ENCODE assay signal across 8 cellular contexts in the genomic region with DNA sequence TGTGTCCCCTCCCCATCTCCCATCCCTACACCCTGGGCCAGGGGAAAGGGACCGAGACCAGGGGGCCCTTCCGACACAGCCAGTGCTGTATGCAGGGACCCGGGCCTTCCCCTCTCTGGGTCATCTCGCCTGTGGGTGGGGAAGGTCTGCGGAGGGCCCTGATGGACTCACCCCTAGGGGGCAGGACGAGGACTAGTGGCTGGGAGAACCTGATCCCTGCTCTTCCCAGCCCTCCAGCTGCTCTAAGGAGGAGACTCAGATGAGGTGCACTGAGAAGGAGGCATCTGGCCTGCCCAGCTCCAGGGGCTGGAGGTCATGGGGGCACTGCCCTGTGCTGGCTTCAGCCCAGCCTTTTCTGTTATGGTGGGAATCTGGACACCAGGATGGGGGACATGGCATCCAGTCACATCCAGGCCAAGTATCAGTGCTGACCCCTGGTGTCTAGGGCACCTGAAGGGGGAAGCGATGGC. TPM values are rescaled to one million over a fixed set of nuclear protein-coding genes. Genes with fewer than 3 reads are reported as not detected.
A peak's percentile ranks its signal among the peaks of the same experiment; 100 is the strongest.
DNase-seq lines count a peak whose midpoint lies in the region; ATAC-seq and TF ChIP-seq lines count a peak whose summit lies in the region.

No MANE protein-coding gene starts in this region.

- intact Hi-C loops in left ventricle myocardium superior (cut with micrococcal nuclease) (loop anchor here (5.0 kb wide), 1 partner anchor 75 kb away; no protein-coding TSS in a partner anchor), sigmoid colon (cut with DNase I) (no loop called here)

- TF ChIP-seq POLR2A in sigmoid colon (IDR thresholded peaks at IDR 0.05): peak in 1 of 2 donors; percentile 35

- TF ChIP-seq CTCF in GM12865 (IDR thresholded peaks at IDR 0.05; ENCODE audit: insufficient read depth, low read depth, low read length, missing control alignments) (peak; percentile 17), sigmoid colon (IDR thresholded peaks at IDR 0.05) (peak; percentile 60 to 90 (median 77)), GM20000 (IDR thresholded peaks at IDR 0.05; ENCODE audit: extremely low read depth, missing control alignments) (no peak)

- no peak for TF ChIP-seq EP300 in sigmoid colon (IDR thresholded peaks at IDR 0.05)

- ATAC-seq in SK-N-SH treated with all-trans-retinoic acid at 6 μM for 48 hours (peak; percentile 30), left ventricle myocardium superior (peak; percentile 63), GM18867 (IDR thresholded peaks at IDR 0.05; ENCODE audit: unreplicated experiment) (no peak)
- no peak for ATAC-seq in activated CD4-positive, CD25-positive, alpha-beta regulatory T cell treated with anti-CD3 and anti-CD28 coated beads, Interleukin-2, amount 50 U/mL, for 24 hours

- peaks cover 0 to 85% (median 79%) of the 10 kb centered on the region in 4 donors for H3K4me1 ChIP-seq in sigmoid colon

- WGBS in sigmoid colon, 2 donors: 64 to 79% methylated on average over 7 of the region's 7 CpGs

- H3K4me3 ChIP-seq in GM12865 (ENCODE audit: low read depth, low read length) (no peak overlapping the region), sigmoid colon (peak overlapping the region; percentile 83 to 99 (median 94))

- H3K27me3 ChIP-seq in sigmoid colon: no peaks in the 10 kb centered on the region

- H3K36me3 ChIP-seq in sigmoid colon: peaks cover 12 to 36% (median 28%) of the 10 kb centered on the region in 4 donors

- no peaks in the 10 kb centered on the region for H3K9me3 ChIP-seq in sigmoid colon

- DNase-seq in GM12865 (ENCODE audit: low read depth) (no peak), left ventricle myocardium superior (peak; percentile 66), sigmoid colon (peak; percentile 89), GM20000 (ENCODE audit: low spot score) (no peak), germinal center (ENCODE audit: low spot score) (no peak)

- H3K27ac ChIP-seq in sigmoid colon: peak overlapping the region; percentile 98 to 100 (median 99)

TF ChIP-seq in SK-N-SH treated with all-trans-retinoic acid at 6 μM for 48 hours, 23 proteins besides CTCF, POLR2A, EP300 and RAD21:
- TF ChIP-seq SNAI2 (CRISPR knock-in tag; IDR thresholded peaks at IDR 0.05) (no peak), GLIS3 (CRISPR knock-in tag; IDR thresholded peaks at IDR 0.05) (no peak)

RNA-seq across cellular contexts. Expression of gene MYL9, which starts 0.7 kb away (rescaled TPM):
- total RNA-seq in left ventricle myocardium superior (1,967 TPM), sigmoid colon (1,000 to 10,000 TPM; 1,167 to 2,082 (median 1,738) TPM)
- 100 to 1,000 TPM in 2 of 3 donors, 10 to 100 TPM in 1; 26.4 to 168 (median 105) TPM for polyA plus RNA-seq in sigmoid colon

RNA-seq across cellular contexts. Expression of gene TGIF2, which starts 31.3 kb away (rescaled TPM):
- total RNA-seq in left ventricle myocardium superior: 7.6 TPM
- 10 to 100 TPM in 3 of 4 donors, 1 to 10 TPM in 1; 8.9 to 13.6 (median 11.1) TPM for total RNA-seq in sigmoid colon
- polyA plus RNA-seq in sigmoid colon: 10 to 100 TPM in 1 of 3 donors, 1 to 10 TPM in 2; 2.1 to 10.0 (median 2.4) TPM

Comparison
In these comparisons a context has a peak if more than half of its experiments do, and no peak if none do; other contexts are left out.
1. DNase-seq: peak in left ventricle myocardium superior (single experiment) and sigmoid colon (single experiment); none in GM12865 (single experiment), GM20000 (single experiment) and germinal center (single experiment).
2. ATAC-seq: peak in SK-N-SH treated with all-trans-retinoic acid at 6 μM for 48 hours (single experiment) and left ventricle myocardium superior (single experiment); none in GM18867 (single experiment) and activated CD4-positive, CD25-positive, alpha-beta regulatory T cell treated with anti-CD3 and anti-CD28 coated beads, Interleukin-2, amount 50 U/mL, for 24 hours (0 of 2).